ENCODE assay signal across 1 cellular context in the genomic region with DNA sequence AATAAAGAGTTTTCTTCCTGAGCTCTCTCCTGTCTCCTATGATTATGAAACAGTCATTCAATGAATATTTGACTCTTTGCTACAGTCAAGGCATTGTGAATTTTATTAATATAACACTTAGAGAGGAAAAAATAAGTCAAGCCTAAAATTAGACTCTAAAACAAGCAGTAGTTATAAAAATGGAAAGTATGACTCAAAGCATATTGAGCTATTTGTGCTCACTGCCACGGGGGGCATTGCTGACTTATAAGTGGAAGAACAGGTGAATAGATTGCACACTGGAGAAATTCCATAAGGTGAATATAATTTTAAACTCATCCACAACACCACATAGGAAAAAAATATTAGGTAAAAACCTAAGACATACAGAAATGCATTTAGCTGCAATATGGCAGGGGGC.
TF ChIP-seq lines count a peak whose summit lies in the region.

No MANE protein-coding gene starts in this region.

TF ChIP-seq in HCT116, 20 proteins besides CTCF, POLR2A, EP300 and RAD21 (continued from another document):
- TF ChIP-seq, protein P1, sequence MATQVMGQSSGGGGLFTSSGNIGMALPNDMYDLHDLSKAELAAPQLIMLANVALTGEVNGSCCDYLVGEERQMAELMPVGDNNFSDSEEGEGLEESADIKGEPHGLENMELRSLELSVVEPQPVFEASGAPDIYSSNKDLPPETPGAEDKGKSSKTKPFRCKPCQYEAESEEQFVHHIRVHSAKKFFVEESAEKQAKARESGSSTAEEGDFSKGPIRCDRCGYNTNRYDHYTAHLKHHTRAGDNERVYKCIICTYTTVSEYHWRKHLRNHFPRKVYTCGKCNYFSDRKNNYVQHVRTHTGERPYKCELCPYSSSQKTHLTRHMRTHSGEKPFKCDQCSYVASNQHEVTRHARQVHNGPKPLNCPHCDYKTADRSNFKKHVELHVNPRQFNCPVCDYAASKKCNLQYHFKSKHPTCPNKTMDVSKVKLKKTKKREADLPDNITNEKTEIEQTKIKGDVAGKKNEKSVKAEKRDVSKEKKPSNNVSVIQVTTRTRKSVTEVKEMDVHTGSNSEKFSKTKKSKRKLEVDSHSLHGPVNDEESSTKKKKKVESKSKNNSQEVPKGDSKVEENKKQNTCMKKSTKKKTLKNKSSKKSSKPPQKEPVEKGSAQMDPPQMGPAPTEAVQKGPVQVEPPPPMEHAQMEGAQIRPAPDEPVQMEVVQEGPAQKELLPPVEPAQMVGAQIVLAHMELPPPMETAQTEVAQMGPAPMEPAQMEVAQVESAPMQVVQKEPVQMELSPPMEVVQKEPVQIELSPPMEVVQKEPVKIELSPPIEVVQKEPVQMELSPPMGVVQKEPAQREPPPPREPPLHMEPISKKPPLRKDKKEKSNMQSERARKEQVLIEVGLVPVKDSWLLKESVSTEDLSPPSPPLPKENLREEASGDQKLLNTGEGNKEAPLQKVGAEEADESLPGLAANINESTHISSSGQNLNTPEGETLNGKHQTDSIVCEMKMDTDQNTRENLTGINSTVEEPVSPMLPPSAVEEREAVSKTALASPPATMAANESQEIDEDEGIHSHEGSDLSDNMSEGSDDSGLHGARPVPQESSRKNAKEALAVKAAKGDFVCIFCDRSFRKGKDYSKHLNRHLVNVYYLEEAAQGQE (IDR thresholded peaks at IDR 0.05; ENCODE audit: low read depth): no peak
- TF ChIP-seq SRF (IDR thresholded peaks at IDR 0.05; ENCODE audit: low read depth) (no peak), FOSL1 (IDR thresholded peaks at IDR 0.05; ENCODE audit: low read depth) (no peak)
